Comparison of ENCODE assay signal across 16 cellular contexts in genomic region chr3:52404391-52404790, GRCh38. TPM values are rescaled to one million over a fixed set of nuclear protein-coding genes. Genes with fewer than 3 reads are reported as not detected.
"Had no signal": no experiment of that assay in that cellular context is flagged by ENCODE, and none has a peak within 500 bp of the region (broad histone marks: within the 10 kb centered on the region; RNA-seq: fewer than 3 reads in every experiment).

No MANE protein-coding gene starts in this region.

- H3K9me3 Mint-ChIP-seq: activated naive CD4-positive, alpha-beta T cell treated with anti-CD3 and anti-CD28 coated beads, Interleukin-2, amount 50 U/mL, for 24 hours had no signal

- H3K4me3 ChIP-seq: esophagus muscularis mucosa, prostate gland, sigmoid colon, stomach, thyroid gland, vagina had no signal

- H3K4me3 Mint-ChIP-seq: activated CD4-positive, alpha-beta T cell treated with anti-CD3 and anti-CD28 coated beads for 36 hours; activated CD8-positive, alpha-beta T cell treated with anti-CD3 and anti-CD28 coated beads, Interleukin-2, amount 10 ng/mL, durations not matched to agents 7 days and 5 days; activated naive CD4-positive, alpha-beta T cell treated with anti-CD3 and anti-CD28 coated beads, Interleukin-2, amount 50 U/mL, for 24 hours had no signal

- H3K27me3 ChIP-seq: brain microvascular endothelial cell, esophagus muscularis mucosa, neutrophil, sigmoid colon, stomach, thyroid gland, vagina had no signal

- H3K27ac Mint-ChIP-seq: activated CD4-positive, alpha-beta T cell treated with anti-CD3 and anti-CD28 coated beads for 36 hours; activated CD8-positive, alpha-beta T cell treated with anti-CD3 and anti-CD28 coated beads, Interleukin-2, amount 10 ng/mL, durations not matched to agents 7 days and 5 days; activated naive CD4-positive, alpha-beta T cell treated with anti-CD3 and anti-CD28 coated beads, Interleukin-2, amount 50 U/mL, for 24 hours had no signal

- DNase-seq: activated CD4-positive, alpha-beta T cell treated with anti-CD3 and anti-CD28 coated beads for 36 hours; activated CD8-positive, alpha-beta T cell treated with anti-CD3 and anti-CD28 coated beads, Interleukin-2, amount 10 ng/mL, durations not matched to agents 7 days and 5 days; brain microvascular endothelial cell; foreskin fibroblast; stimulated activated CD4-positive, alpha-beta T cell treated with anti-CD3 and anti-CD28 coated beads, Interleukin-4, amount 100 ng/mL, for 24 hours; stomach; thyroid gland had no signal

- H3K9me3 ChIP-seq: esophagus muscularis mucosa, neutrophil, prostate gland, sigmoid colon, SK-N-SH, stomach, thyroid gland, vagina had no signal

- H3K27me3 Mint-ChIP-seq: activated CD4-positive, alpha-beta T cell treated with anti-CD3 and anti-CD28 coated beads for 36 hours; activated naive CD4-positive, alpha-beta T cell treated with anti-CD3 and anti-CD28 coated beads, Interleukin-2, amount 50 U/mL, for 24 hours had no signal

- H3K27ac ChIP-seq: brain microvascular endothelial cell, esophagus muscularis mucosa, neutrophil, prostate gland, sigmoid colon, stomach, thyroid gland, vagina, VCaP had no signal

- ATAC-seq: activated CD4-positive, alpha-beta T cell treated with anti-CD3 and anti-CD28 coated beads for 36 hours; activated CD8-positive, alpha-beta T cell treated with anti-CD3 and anti-CD28 coated beads, Interleukin-2, amount 10 ng/mL, durations not matched to agents 7 days and 5 days had no signal

RNA-seq across cellular contexts. Expression of gene SEMA3G, which starts 40.5 kb away (rescaled TPM):
- total RNA-seq: activated CD4-positive, alpha-beta T cell treated with anti-CD3 and anti-CD28 coated beads for 36 hours had no signal

RNA-seq across cellular contexts. Expression of gene TNNC1, which starts 49.5 kb away (rescaled TPM):
- total RNA-seq: mesenteric fat pad had no signal
